10 cellular contexts compared by ENCODE assay signal in the genomic region with DNA sequence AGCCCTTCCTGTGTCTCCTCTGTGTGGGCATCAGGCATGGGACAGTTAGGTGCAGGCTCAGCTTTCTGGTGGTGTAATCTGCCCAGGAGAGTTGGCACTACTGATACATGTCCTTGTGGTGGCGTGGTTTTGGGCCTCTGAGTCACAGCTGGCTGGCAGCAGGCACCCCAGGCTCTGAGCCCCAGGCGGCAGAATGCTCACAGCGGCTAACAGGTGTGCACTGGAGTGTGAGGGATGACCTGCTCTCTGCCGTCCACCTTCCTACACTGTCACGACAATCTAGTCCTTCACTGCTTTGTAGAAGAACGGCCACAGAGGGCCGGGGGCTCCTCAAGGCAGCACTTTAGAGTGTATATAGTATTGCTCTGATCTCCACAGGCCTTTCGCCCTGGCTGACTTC.
DNase-seq lines count a peak whose midpoint lies in the region; ATAC-seq and TF ChIP-seq lines count a peak whose summit lies in the region.
"Had no signal": no experiment of that assay in that cellular context is flagged by ENCODE, and none has a peak within 500 bp of the region (broad histone marks: within the 10 kb centered on the region; RNA-seq: fewer than 3 reads in every experiment).

No MANE protein-coding gene starts in this region.

- no peaks in the 10 kb centered on the region for H3K9me3 Mint-ChIP-seq in activated T-cell treated with anti-CD3 and anti-CD28 coated beads, Interleukin-2, amount 50 U/mL, for 72 hours
- no peaks in the 10 kb centered on the region for H3K9me3 Mint-ChIP-seq in activated T-cell treated with anti-CD3 and anti-CD28 coated beads, Interleukin-2, amount 50 U/mL, for 4 hours
- H3K9me3 Mint-ChIP-seq in activated naive CD8-positive, alpha-beta T cell treated with anti-CD3 and anti-CD28 coated beads, Interleukin-2, amount 50 U/mL, for 24 hours: no peaks in the 10 kb centered on the region

- H3K4me3 Mint-ChIP-seq in activated T-cell treated with anti-CD3 and anti-CD28 coated beads, Interleukin-2, amount 50 U/mL, for 72 hours: no peak overlapping the region
- H3K4me3 Mint-ChIP-seq in activated T-cell treated with anti-CD3 and anti-CD28 coated beads, Interleukin-2, amount 50 U/mL, for 4 hours: no peak overlapping the region
- no peak overlapping the region for H3K4me3 Mint-ChIP-seq in activated naive CD8-positive, alpha-beta T cell treated with anti-CD3 and anti-CD28 coated beads, Interleukin-2, amount 50 U/mL, for 24 hours

- WGBS in suprapubic skin: 80% methylated on average over 2 of the region's 8 CpGs

- no peak for TF ChIP-seq CTCF in PC-3 (conservative IDR thresholded peaks at IDR 0.05; ENCODE audit: low read depth, low read length)
- no peak for TF ChIP-seq CTCF in foreskin keratinocyte (conservative IDR thresholded peaks at IDR 0.05)
- no peak for TF ChIP-seq CTCF in suprapubic skin (IDR thresholded peaks at IDR 0.05)

- H3K4me2 ChIP-seq in PC-3 (ENCODE audit: low read length): peak overlapping the region; percentile 8; the same call in 1 of the 2 replicates

- H3K79me2 ChIP-seq in PC-3 (ENCODE audit: low read length): no peaks in the 10 kb centered on the region

- H3F3A ChIP-seq in PC-3 (ENCODE audit: low read length, unreplicated experiment): no peaks in the 10 kb centered on the region

- H3K27ac Mint-ChIP-seq in activated T-cell treated with anti-CD3 and anti-CD28 coated beads, Interleukin-2, amount 50 U/mL, for 72 hours: no peak overlapping the region
- H3K27ac Mint-ChIP-seq in activated naive CD8-positive, alpha-beta T cell treated with anti-CD3 and anti-CD28 coated beads, Interleukin-2, amount 50 U/mL, for 24 hours: no peak overlapping the region

- peak in 1 of 2 donors; percentile 18 for DNase-seq in activated T-cell treated with anti-CD3 and anti-CD28 coated beads, Interleukin-2, amount 50 U/mL, for 72 hours
- no peak for DNase-seq in activated T-cell treated with anti-CD3 and anti-CD28 coated beads, Interleukin-2, amount 50 U/mL, for 4 hours
- DNase-seq in PC-3 (peak; percentile 74), foreskin keratinocyte (peak in 1 of 2 donors; percentile 32), suprapubic skin (ENCODE audit: low spot score in 2 of 2) (peak; percentile 51 to 59), NCI-H2029 (lab: John Stamatoyannopoulos, UW) (no peak), SIG-M5 (lab: John Stamatoyannopoulos, UW) (no peak)
- DNase-seq in activated naive CD8-positive, alpha-beta T cell treated with anti-CD3 and anti-CD28 coated beads, Interleukin-2, amount 50 U/mL, for 24 hours: no peak

- POLR2A ChIA-PET in PC-3 (lab: Charles Lee; ENCODE audit: unreplicated experiment): interaction anchor here (0.5 kb wide), 1 partner anchor 952 kb away, joined by 3 read pairs; no protein-coding TSS in a partner anchor

- H3K9me2 ChIP-seq in PC-3 (replicated peaks; ENCODE audit: low read length): no peaks in the 10 kb centered on the region

- no peak overlapping the region for H2AFZ ChIP-seq in PC-3 (ENCODE audit: low read length)

- H3K9me3 ChIP-seq in PC-3 (ENCODE audit: low read length) (no peaks in the 10 kb centered on the region), suprapubic skin (no peaks in the 10 kb centered on the region)
- H3K9me3 ChIP-seq: BLaER1 had no signal

- CTCF ChIA-PET in PC-3 (lab: Charles Lee): interaction anchor here (0.6 kb wide), 1 partner anchor 12 kb away, joined by 3 read pairs; no protein-coding TSS in a partner anchor

- intact Hi-C loops in PC-3 (cut with micrococcal nuclease): no loop called here

- no peak overlapping the region for H3K4me3 ChIP-seq in PC-3 (ENCODE audit: low read length)
- H3K4me3 ChIP-seq in suprapubic skin: no peak overlapping the region
- H3K4me3 ChIP-seq: BLaER1, smooth muscle cell had no signal

- H3K4me1 ChIP-seq in PC-3 (ENCODE audit: insufficient read depth, low read length) (peaks cover 13% of the 10 kb centered on the region), foreskin keratinocyte (no peaks in the 10 kb centered on the region), suprapubic skin (peaks cover 35% of the 10 kb centered on the region)

- ATAC-seq in activated T-cell treated with anti-CD3 and anti-CD28 coated beads, Interleukin-2, amount 50 U/mL, for 72 hours (replicated peaks in 1 of 2): peak; percentile 37 to 51
- ATAC-seq in activated T-cell treated with anti-CD3 and anti-CD28 coated beads, Interleukin-2, amount 50 U/mL, for 4 hours: no peak
- ATAC-seq in PC-3 (peak; percentile 74), foreskin keratinocyte (peak; percentile 50)
- no peak for ATAC-seq in activated naive CD8-positive, alpha-beta T cell treated with anti-CD3 and anti-CD28 coated beads, Interleukin-2, amount 50 U/mL, for 24 hours

- H3K4me1 Mint-ChIP-seq in activated T-cell treated with anti-CD3 and anti-CD28 coated beads, Interleukin-2, amount 50 U/mL, for 72 hours (ENCODE audit: low read depth): peaks cover 8% of the 10 kb centered on the region
- H3K4me1 Mint-ChIP-seq in activated T-cell treated with anti-CD3 and anti-CD28 coated beads, Interleukin-2, amount 50 U/mL, for 4 hours (ENCODE audit: low read depth): peaks cover 2% of the 10 kb centered on the region
- H3K4me1 Mint-ChIP-seq in activated naive CD8-positive, alpha-beta T cell treated with anti-CD3 and anti-CD28 coated beads, Interleukin-2, amount 50 U/mL, for 24 hours: no peaks in the 10 kb centered on the region

- H3K27ac ChIP-seq in PC-3 (ENCODE audit: low read length): no peak overlapping the region; the same call in 1 of the 2 replicates
- H3K27ac ChIP-seq in foreskin keratinocyte: no peak overlapping the region
- no peak overlapping the region for H3K27ac ChIP-seq in suprapubic skin
- H3K27ac ChIP-seq: BLaER1 had no signal

- no peaks in the 10 kb centered on the region for H3K36me3 Mint-ChIP-seq in activated T-cell treated with anti-CD3 and anti-CD28 coated beads, Interleukin-2, amount 50 U/mL, for 72 hours (ENCODE audit: insufficient read depth in 2 of 2)
- H3K36me3 Mint-ChIP-seq in activated T-cell treated with anti-CD3 and anti-CD28 coated beads, Interleukin-2, amount 50 U/mL, for 4 hours (ENCODE audit: insufficient read depth): no peaks in the 10 kb centered on the region
- H3K36me3 Mint-ChIP-seq in activated naive CD8-positive, alpha-beta T cell treated with anti-CD3 and anti-CD28 coated beads, Interleukin-2, amount 50 U/mL, for 24 hours (ENCODE audit: low read depth): no peaks in the 10 kb centered on the region

- no TSS peak for BruUV-seq in PC-3 (replicated peaks; lab: Mats Ljungman, UMichigan)

- no peak for TF ChIP-seq EP300 in suprapubic skin (IDR thresholded peaks at IDR 0.05)

- no peak overlapping the region for H3K9ac ChIP-seq in PC-3 (ENCODE audit: low read length)
- H3K9ac ChIP-seq: BLaER1 had no signal

- no peaks in the 10 kb centered on the region for H3K27me3 ChIP-seq in PC-3 (ENCODE audit: low read length)
- no peaks in the 10 kb centered on the region for H3K27me3 ChIP-seq in foreskin keratinocyte
- no peaks in the 10 kb centered on the region for H3K27me3 ChIP-seq in suprapubic skin
- H3K27me3 ChIP-seq: BLaER1 had no signal

- H3K36me3 ChIP-seq in PC-3 (ENCODE audit: low read depth, low read length) (no peaks in the 10 kb centered on the region), suprapubic skin (no peaks in the 10 kb centered on the region)
- H3K36me3 ChIP-seq: BLaER1 had no signal

- TF ChIP-seq POLR2A in suprapubic skin (IDR thresholded peaks at IDR 0.05): no peak

- 0 out of 2 replicates have a peak, but pooled peaks cover 3% of the 10 kb centered on the region for H4K20me1 ChIP-seq in PC-3 (ENCODE audit: low read length)
- H4K20me1 ChIP-seq: BLaER1 had no signal

- H3K27me3 Mint-ChIP-seq in activated T-cell treated with anti-CD3 and anti-CD28 coated beads, Interleukin-2, amount 50 U/mL, for 72 hours (ENCODE audit: low read depth): no peaks in the 10 kb centered on the region
- no peaks in the 10 kb centered on the region for H3K27me3 Mint-ChIP-seq in activated T-cell treated with anti-CD3 and anti-CD28 coated beads, Interleukin-2, amount 50 U/mL, for 4 hours (ENCODE audit: low read depth)
- no peaks in the 10 kb centered on the region for H3K27me3 Mint-ChIP-seq in activated naive CD8-positive, alpha-beta T cell treated with anti-CD3 and anti-CD28 coated beads, Interleukin-2, amount 50 U/mL, for 24 hours

Comparison
In these comparisons a context has a peak if more than half of its experiments do, and no peak if none do; other contexts are left out.
1. ATAC-seq: peak in activated T-cell treated with anti-CD3 and anti-CD28 coated beads, Interleukin-2, amount 50 U/mL, for 72 hours (2 of 2), PC-3 (single experiment) and foreskin keratinocyte (single experiment); none in activated T-cell treated with anti-CD3 and anti-CD28 coated beads, Interleukin-2, amount 50 U/mL, for 4 hours (0 of 2) and activated naive CD8-positive, alpha-beta T cell treated with anti-CD3 and anti-CD28 coated beads, Interleukin-2, amount 50 U/mL, for 24 hours (single experiment).
2. DNase-seq: peak in PC-3 (single experiment) and suprapubic skin (2 of 2); none in activated T-cell treated with anti-CD3 and anti-CD28 coated beads, Interleukin-2, amount 50 U/mL, for 4 hours (single experiment), NCI-H2029 (single experiment), SIG-M5 (single experiment) and activated naive CD8-positive, alpha-beta T cell treated with anti-CD3 and anti-CD28 coated beads, Interleukin-2, amount 50 U/mL, for 24 hours (single experiment).